ENCODE assay signal across 17 cellular contexts in the genomic region with DNA sequence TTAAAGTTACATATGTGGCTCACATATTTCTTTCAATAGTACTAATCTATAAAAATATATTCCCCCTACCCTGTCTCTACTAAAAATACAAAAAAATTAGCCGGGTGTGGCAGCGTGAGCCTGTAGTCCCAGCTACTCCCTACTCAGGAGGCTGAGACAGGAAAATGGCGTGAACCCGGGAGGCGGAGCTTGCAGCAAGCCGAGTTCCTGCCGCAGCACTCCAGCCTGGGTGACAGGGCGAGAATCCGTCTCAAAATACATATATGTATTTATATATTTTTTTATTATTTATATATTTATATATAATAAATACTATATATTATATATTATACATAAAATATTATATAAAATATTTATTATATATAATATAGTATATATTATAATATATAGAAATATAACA.
"Had no signal": no experiment of that assay in that cellular context is flagged by ENCODE, and none has a peak within 500 bp of the region (broad histone marks: within the 10 kb centered on the region; RNA-seq: fewer than 3 reads in every experiment).

No MANE protein-coding gene starts in this region.

- H3K9me3 ChIP-seq: lower lobe of right lung, right atrium auricular region, sigmoid colon, thyroid gland, vagina had no signal

- H3K27ac ChIP-seq: dorsolateral prefrontal cortex, heart right ventricle, left ventricle myocardium inferior, lower lobe of right lung, right atrium auricular region, sigmoid colon, skin epidermis, thyroid gland, upper lobe of left lung, vagina had no signal

- H3K36me3 ChIP-seq: heart right ventricle, left ventricle myocardium inferior, lower lobe of right lung, right atrium auricular region, sigmoid colon, thyroid gland, upper lobe of left lung, vagina had no signal

- DNase-seq: cortex of kidney; dorsolateral prefrontal cortex; effector CD8-positive, alpha-beta T cell; heart right ventricle; hypothalamus; left cardiac atrium; left ventricle myocardium inferior; lower lobe of right lung; natural killer cell; sigmoid colon; stimulated activated naive CD4-positive, alpha-beta T cell treated with Interleukin-2 at 50 U/mL for 16 hours; thyroid gland had no signal

- H3K4me1 ChIP-seq: heart right ventricle, left ventricle myocardium inferior, lower lobe of right lung, right atrium auricular region, sigmoid colon, thyroid gland, upper lobe of left lung, vagina had no signal

- H3K27me3 ChIP-seq: dorsolateral prefrontal cortex, heart right ventricle, right atrium auricular region, sigmoid colon, thyroid gland, upper lobe of left lung, vagina had no signal

- ATAC-seq: esophagus mucosa, heart right ventricle, left cardiac atrium, lower lobe of right lung, natural killer cell had no signal

- H3K4me3 ChIP-seq: dorsolateral prefrontal cortex, heart right ventricle, left ventricle myocardium inferior, lower lobe of right lung, right atrium auricular region, sigmoid colon, skin epidermis, thyroid gland, upper lobe of left lung, vagina had no signal
